9 cellular contexts compared by ENCODE assay signal in genomic region chr1:112637257-112638108, GRCh38. TPM values are rescaled to one million over a fixed set of nuclear protein-coding genes. Genes with fewer than 3 reads are reported as not detected.
A peak's percentile ranks its signal among the peaks of the same experiment; 100 is the strongest.
DNase-seq lines count a peak whose midpoint lies in the region; ATAC-seq and TF ChIP-seq lines count a peak whose summit lies in the region.
"Had no signal": no experiment of that assay in that cellular context is flagged by ENCODE, and none has a peak within 500 bp of the region (broad histone marks: within the 10 kb centered on the region; RNA-seq: fewer than 3 reads in every experiment).

No MANE protein-coding gene starts in this region.

- CTCF ChIA-PET in activated B cell treated with CpG ODN at 0.5 μM for 24 hours (lab: Charles Lee) = no interaction called here

- no peak overlapping the region for H3K4me3 ChIP-seq in fibroblast of mammary gland (ENCODE audit: control insufficient read depth, low read depth, low read length)

- H3K4me3 Mint-ChIP-seq in activated B cell treated with CpG ODN at 0.5 μM for 24 hours (no peak overlapping the region), progenitor cell of endocrine pancreas (ENCODE audit: low read depth) (no peak overlapping the region)

- no peak for TF ChIP-seq CTCF in activated B cell treated with CpG ODN at 0.5 μM for 24 hours (IDR thresholded peaks at IDR 0.05)
- no peak for TF ChIP-seq CTCF in fibroblast of mammary gland (conservative IDR thresholded peaks at IDR 0.05; ENCODE audit: control insufficient read depth, insufficient read depth, low read depth, low read length)
- no peak for TF ChIP-seq CTCF in progenitor cell of endocrine pancreas (IDR thresholded peaks at IDR 0.05; ENCODE audit: unreplicated experiment)

- H3K27ac Mint-ChIP-seq in activated B cell treated with CpG ODN at 0.5 μM for 24 hours = peak overlapping the region; percentile 46
- peak overlapping the region; percentile 60 for H3K27ac Mint-ChIP-seq in progenitor cell of endocrine pancreas

- H3K9me3 Mint-ChIP-seq in activated B cell treated with CpG ODN at 0.5 μM for 24 hours = no peaks in the 10 kb centered on the region
- peaks cover 13% of the 10 kb centered on the region for H3K9me3 Mint-ChIP-seq in progenitor cell of endocrine pancreas (ENCODE audit: low read depth)
- H3K9me3 Mint-ChIP-seq: activated T-cell treated with anti-CD3 and anti-CD28 coated beads, Interleukin-2, amount 50 U/mL, for 4 hours had no signal

- H3K36me3 Mint-ChIP-seq in activated B cell treated with CpG ODN at 0.5 μM for 24 hours (ENCODE audit: low read depth) (peaks cover 29% of the 10 kb centered on the region), progenitor cell of endocrine pancreas (ENCODE audit: insufficient read depth) (peaks cover 15% of the 10 kb centered on the region)

- H3K4me1 Mint-ChIP-seq in activated B cell treated with CpG ODN at 0.5 μM for 24 hours (peaks cover 55% of the 10 kb centered on the region), progenitor cell of endocrine pancreas (ENCODE audit: low read depth) (peaks cover 24% of the 10 kb centered on the region)

- peak; percentile 31 for DNase-seq in ELR (ENCODE audit: low read depth)
- DNase-seq in activated B cell treated with CpG ODN at 0.5 μM for 24 hours = no peak
- peak; percentile 50 for DNase-seq in fibroblast of mammary gland (ENCODE audit: low read depth)
- no peak for DNase-seq in progenitor cell of endocrine pancreas (ENCODE audit: low spot score, unreplicated experiment)
- no peak for DNase-seq in cerebellar cortex (ENCODE audit: low spot score)
- no peak for DNase-seq in NCI-H2029 (lab: John Stamatoyannopoulos, UW)
- DNase-seq in mucosa of gallbladder (ENCODE audit: low spot score) = no peak
- no peak for DNase-seq in ureter (ENCODE audit: low spot score)
- DNase-seq: activated T-cell treated with anti-CD3 and anti-CD28 coated beads, Interleukin-2, amount 50 U/mL, for 4 hours had no signal

- no peak for ATAC-seq in activated B cell treated with CpG ODN at 0.5 μM for 24 hours (ENCODE audit: low read depth)

- H3K27me3 Mint-ChIP-seq in activated B cell treated with CpG ODN at 0.5 μM for 24 hours (no peaks in the 10 kb centered on the region), progenitor cell of endocrine pancreas (no peaks in the 10 kb centered on the region)

- POLR2A ChIA-PET in activated B cell treated with CpG ODN at 0.5 μM for 24 hours (lab: Charles Lee) = interaction anchor here (0.6 to 3.5 kb wide), 4 partner anchors 11 to 37 kb away, joined by 3 to 29 read pairs (median 4); partner anchors contain the start of genes CAPZA1, MOV10 and ST7L

- intact Hi-C loops in activated B cell treated with CpG ODN at 0.5 μM for 24 hours (cut with micrococcal nuclease) = loop anchor here (5.0 kb wide), 1 partner anchor 35 kb away; the partner anchor contains the start of gene MOV10

RNA-seq across cellular contexts. Expression of gene CAPZA1, which starts 17.9 kb away (rescaled TPM):
- 221 and 227 TPM in 2 replicates for total RNA-seq in activated B cell treated with CpG ODN at 0.5 μM for 24 hours
- total RNA-seq in progenitor cell of endocrine pancreas = 125 and 129 TPM in 2 replicates
- 97.8 TPM for total RNA-seq in mucosa of gallbladder
- 146 TPM for total RNA-seq in ureter

RNA-seq across cellular contexts. Expression of gene ST7L, which starts 18.5 kb away (rescaled TPM):
- 12.4 and 13.8 TPM in 2 replicates for total RNA-seq in activated B cell treated with CpG ODN at 0.5 μM for 24 hours
- 21.2 and 26.3 TPM in 2 replicates for total RNA-seq in progenitor cell of endocrine pancreas
- 18.8 TPM for total RNA-seq in mucosa of gallbladder
- 33.3 TPM for total RNA-seq in ureter

RNA-seq across cellular contexts. Expression of gene MOV10, which starts 37.0 kb away (rescaled TPM):
- total RNA-seq in activated B cell treated with CpG ODN at 0.5 μM for 24 hours = 33.3 and 36.4 TPM in 2 replicates
- total RNA-seq in progenitor cell of endocrine pancreas = 128 and 137 TPM in 2 replicates
- 85.7 TPM for total RNA-seq in mucosa of gallbladder
- 92.3 TPM for total RNA-seq in ureter

Comparison
In these comparisons a context has a peak if more than half of its experiments do, and no peak if none do; other contexts are left out.
1. DNase-seq: peak in ELR (single experiment) and fibroblast of mammary gland (single experiment); none in activated B cell treated with CpG ODN at 0.5 μM for 24 hours (single experiment), progenitor cell of endocrine pancreas (single experiment), cerebellar cortex (single experiment), NCI-H2029 (single experiment), mucosa of gallbladder (single experiment) and ureter (single experiment).